Comparison of ENCODE assay signal across 16 cellular contexts in the genomic region with DNA sequence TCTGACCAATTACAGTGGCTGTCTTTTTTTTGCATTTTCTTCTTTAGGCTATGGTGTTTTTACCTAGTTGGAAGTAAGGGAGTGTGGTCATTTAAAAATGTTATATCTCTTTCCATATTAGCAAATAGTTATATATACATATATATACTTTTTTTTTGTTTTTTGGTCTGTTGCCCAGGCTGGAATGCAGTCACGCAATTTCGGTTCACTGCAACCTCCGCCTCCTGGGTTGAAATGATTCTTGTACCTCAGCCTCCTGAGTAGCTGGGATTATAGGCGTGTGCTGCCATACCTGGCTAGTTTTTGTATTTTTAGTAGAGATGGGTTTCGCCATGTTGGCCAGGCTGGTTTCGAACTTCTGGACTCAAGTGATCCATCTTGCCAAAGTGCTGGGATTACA. TPM values are rescaled to one million over a fixed set of nuclear protein-coding genes. Genes with fewer than 3 reads are reported as not detected.
DNase-seq lines count a peak whose midpoint lies in the region; ATAC-seq and TF ChIP-seq lines count a peak whose summit lies in the region.
"Had no signal": no experiment of that assay in that cellular context is flagged by ENCODE, and none has a peak within 500 bp of the region (broad histone marks: within the 10 kb centered on the region; RNA-seq: fewer than 3 reads in every experiment).

No MANE protein-coding gene starts in this region.

- CTCF ChIA-PET in RWPE1 (lab: Yijun Ruan, JAX), result interaction anchor here (0.6 kb wide), 1 partner anchor 14 kb away, joined by 3 read pairs; no protein-coding TSS in a partner anchor

- DNase-seq in left ventricle myocardium inferior, result no peak
- DNase-seq in left cardiac atrium, result no peak
- DNase-seq in RWPE1 (ENCODE audit: low spot score), result no peak
- no peak for DNase-seq in epithelial cell of prostate (ENCODE audit: low read depth, low spot score)
- no peak for DNase-seq in thyroid gland
- no peak for DNase-seq in SHP77 treated with DMSO at 0.1 percent for 48 hours (lab: John Stamatoyannopoulos, UW)
- DNase-seq in NAMALWA (ENCODE audit: low spot score), result no peak
- DNase-seq: C1 segment of cervical spinal cord; CD4-positive, alpha-beta memory T cell; COR-L47; DMS153; DND-41; GDM1 had no signal

- H3K27ac ChIP-seq in left ventricle myocardium inferior (replicated peaks) (peak overlapping the region; percentile 51), RWPE1 (peak overlapping the region; percentile 56), epithelial cell of prostate (peak overlapping the region; percentile 70), thyroid gland (peak overlapping the region in 2 of 3 donors; percentile 77 to 88)

- 83 to 84% methylated on average over 6 of the region's 6 CpGs for WGBS in thyroid gland, 2 donors

- ATAC-seq in left cardiac atrium (no peak), HG03460 (IDR thresholded peaks at IDR 0.05; ENCODE audit: unreplicated experiment) (no peak)

- H3K27me3 ChIP-seq in left ventricle myocardium inferior (ENCODE audit: low read depth) (no peaks in the 10 kb centered on the region), thyroid gland (no peaks in the 10 kb centered on the region)

- TF ChIP-seq CTCF in left ventricle myocardium inferior (IDR thresholded peaks at IDR 0.05; ENCODE audit: borderline replicate concordance) (no peak), RWPE1 (conservative IDR thresholded peaks at IDR 0.05; ENCODE audit: low read depth) (no peak), thyroid gland (IDR thresholded peaks at IDR 0.05) (no peak)

- H3K4me3 ChIP-seq in left ventricle myocardium inferior (no peak overlapping the region), thyroid gland (replicated peaks in 1 of 3) (no peak overlapping the region)
- H3K4me3 ChIP-seq: HAP-1 had no signal

- TF ChIP-seq POLR2A in thyroid gland (IDR thresholded peaks at IDR 0.05), result no peak

- H3K4me1 ChIP-seq in left ventricle myocardium inferior (peaks cover 98% of the 10 kb centered on the region), thyroid gland (peaks cover 30 to 48% of the 10 kb centered on the region in 2 donors)

- intact Hi-C loops in left ventricle myocardium inferior (cut with micrococcal nuclease) (no loop called here), left cardiac atrium (cut with DNase I) (no loop called here), thyroid gland (cut with DNase I) (no loop called here)

- H3K9me3 ChIP-seq in left ventricle myocardium inferior (replicated peaks) (no peaks in the 10 kb centered on the region), thyroid gland (no peaks in the 10 kb centered on the region)
- H3K9me3 ChIP-seq: HAP-1 had no signal

- POLR2A ChIA-PET in RWPE1 (lab: Yijun Ruan, JAX; ENCODE audit: low non-redundant PET), result interaction anchor here (0.6 kb wide), 1 partner anchor 152 kb away, joined by 3 read pairs; no protein-coding TSS in a partner anchor

- H3K36me3 ChIP-seq in left ventricle myocardium inferior (no peaks in the 10 kb centered on the region), thyroid gland (no peaks in the 10 kb centered on the region)
- H3K36me3 ChIP-seq: HAP-1 had no signal

RNA-seq across cellular contexts. Expression of gene MARCHF6, which starts 12.3 kb away (rescaled TPM):
- total RNA-seq in left ventricle myocardium inferior (162 TPM), left cardiac atrium (100 to 1,000 TPM; 140 to 160 TPM), thyroid gland (100 to 1,000 TPM; 105 to 296 (median 213) TPM)

RNA-seq across cellular contexts. Expression of gene CMBL, which starts 58.1 kb away (rescaled TPM):
- total RNA-seq in left ventricle myocardium inferior (50.4 TPM), left cardiac atrium (10 to 100 TPM; 23.9 to 39.5 TPM), thyroid gland (10 to 100 TPM; 10.3 to 32.0 (median 23.4) TPM)
- total RNA-seq: B cell had no signal
